In the genomic region with DNA sequence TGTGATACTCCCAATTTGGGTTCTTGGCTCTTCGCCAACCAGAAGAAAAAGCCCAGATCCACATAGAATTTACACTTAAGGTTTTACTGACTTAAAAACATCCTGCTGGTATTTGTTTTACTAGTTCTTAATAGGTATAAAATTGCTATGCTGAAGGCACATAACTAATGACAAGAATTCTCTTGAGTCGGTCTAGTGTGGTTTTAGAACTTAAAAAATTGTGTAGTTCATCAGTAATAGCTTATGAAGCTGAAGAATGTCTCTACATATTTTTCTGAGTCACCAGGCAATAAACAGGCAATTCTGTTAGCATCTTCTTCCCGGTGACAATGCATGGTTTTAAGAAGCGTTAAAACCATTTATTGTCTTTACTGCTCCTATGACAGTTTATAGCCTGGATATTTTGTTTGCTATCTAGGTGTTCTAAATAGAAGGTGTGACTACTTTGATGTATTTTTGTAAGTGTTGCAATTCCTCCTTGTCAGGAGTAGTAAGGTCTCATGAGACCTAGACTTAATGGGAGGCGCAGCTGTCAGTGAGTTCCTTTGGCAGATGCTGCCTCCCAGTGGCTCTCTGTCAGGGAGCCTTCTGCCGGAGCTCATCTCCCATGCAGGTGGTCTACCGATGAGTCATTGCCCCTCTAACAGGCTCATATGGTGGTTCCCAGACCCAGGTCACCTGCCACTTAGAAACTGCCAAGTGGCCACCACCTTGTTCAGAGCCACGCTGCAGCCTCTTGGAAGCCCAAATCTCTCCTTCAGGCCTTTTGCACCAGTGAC, we compare ENCODE assay signal across 9 cellular contexts.
A peak's percentile ranks its signal among the peaks of the same experiment; 100 is the strongest.
DNase-seq lines count a peak whose midpoint lies in the region; ATAC-seq, FAIRE-seq and TF ChIP-seq lines count a peak whose summit lies in the region.
"Had no signal": no experiment of that assay in that cellular context is flagged by ENCODE, and none has a peak within 500 bp of the region (broad histone marks: within the 10 kb centered on the region; RNA-seq: fewer than 3 reads in every experiment).

No MANE protein-coding gene starts in this region.

- no peaks in the 10 kb centered on the region for H3K36me3 Mint-ChIP-seq in activated naive CD8-positive, alpha-beta T cell treated with anti-CD3 and anti-CD28 coated beads for 36 hours
- H3K36me3 Mint-ChIP-seq in activated naive CD8-positive, alpha-beta T cell treated with anti-CD3 and anti-CD28 coated beads, Interleukin-2, amount 50 U/mL, for 24 hours (ENCODE audit: low read depth) = no peaks in the 10 kb centered on the region
- H3K36me3 Mint-ChIP-seq in glutamatergic neuron (ENCODE audit: unreplicated experiment) (no peaks in the 10 kb centered on the region), type B pancreatic cell (no peaks in the 10 kb centered on the region)

- no peak for ATAC-seq in activated naive CD8-positive, alpha-beta T cell treated with anti-CD3 and anti-CD28 coated beads, Interleukin-2, amount 50 U/mL, for 24 hours

- no peak for TF ChIP-seq POLR2A in H54 (IDR thresholded peaks at IDR 0.05; ENCODE audit: low read depth, low read length)

- H3K27me3 Mint-ChIP-seq in activated naive CD8-positive, alpha-beta T cell treated with anti-CD3 and anti-CD28 coated beads for 36 hours = peaks cover 3% of the 10 kb centered on the region
- no peaks in the 10 kb centered on the region for H3K27me3 Mint-ChIP-seq in activated naive CD8-positive, alpha-beta T cell treated with anti-CD3 and anti-CD28 coated beads, Interleukin-2, amount 50 U/mL, for 24 hours
- H3K27me3 Mint-ChIP-seq in glutamatergic neuron (ENCODE audit: unreplicated experiment) = peaks cover 7% of the 10 kb centered on the region
- H3K27me3 Mint-ChIP-seq in type B pancreatic cell = peaks cover 50% of the 10 kb centered on the region

- peak; percentile 4 for DNase-seq in activated naive CD8-positive, alpha-beta T cell treated with anti-CD3 and anti-CD28 coated beads for 36 hours
- no peak for DNase-seq in activated naive CD8-positive, alpha-beta T cell treated with anti-CD3 and anti-CD28 coated beads, Interleukin-2, amount 50 U/mL, for 24 hours
- DNase-seq in NCI-H82 treated with DMSO at 0.1 percent for 48 hours (lab: John Stamatoyannopoulos, UW; ENCODE audit: unreplicated experiment) (peak; percentile 44), glutamatergic neuron (peak; percentile 78), type B pancreatic cell (ENCODE audit: extremely low spot score, unreplicated experiment) (no peak), cerebellar nuclear complex (lab: John Stamatoyannopoulos, UW) (no peak), H54 (ENCODE audit: insufficient read length, low spot score) (no peak), NCI-H1048 (lab: John Stamatoyannopoulos, UW) (no peak)
- DNase-seq: activated T-cell treated with anti-CD3 and anti-CD28 coated beads, Interleukin-2, amount 50 U/mL, for 48 hours had no signal

- no peaks in the 10 kb centered on the region for H3K9me3 Mint-ChIP-seq in activated naive CD8-positive, alpha-beta T cell treated with anti-CD3 and anti-CD28 coated beads for 36 hours
- no peaks in the 10 kb centered on the region for H3K9me3 Mint-ChIP-seq in activated naive CD8-positive, alpha-beta T cell treated with anti-CD3 and anti-CD28 coated beads, Interleukin-2, amount 50 U/mL, for 24 hours
- H3K9me3 Mint-ChIP-seq in glutamatergic neuron (ENCODE audit: unreplicated experiment) (peaks cover 7% of the 10 kb centered on the region), type B pancreatic cell (no peaks in the 10 kb centered on the region)

- no peak overlapping the region for H3K27ac Mint-ChIP-seq in activated naive CD8-positive, alpha-beta T cell treated with anti-CD3 and anti-CD28 coated beads for 36 hours
- no peak overlapping the region for H3K27ac Mint-ChIP-seq in activated naive CD8-positive, alpha-beta T cell treated with anti-CD3 and anti-CD28 coated beads, Interleukin-2, amount 50 U/mL, for 24 hours
- H3K27ac Mint-ChIP-seq in glutamatergic neuron (ENCODE audit: unreplicated experiment) (peak overlapping the region; percentile 94), type B pancreatic cell (no peak overlapping the region)

- no peak overlapping the region for H3K4me3 Mint-ChIP-seq in activated naive CD8-positive, alpha-beta T cell treated with anti-CD3 and anti-CD28 coated beads for 36 hours
- no peak overlapping the region for H3K4me3 Mint-ChIP-seq in activated naive CD8-positive, alpha-beta T cell treated with anti-CD3 and anti-CD28 coated beads, Interleukin-2, amount 50 U/mL, for 24 hours
- peak overlapping the region; percentile 72 for H3K4me3 Mint-ChIP-seq in glutamatergic neuron (ENCODE audit: unreplicated experiment)
- no peak overlapping the region for H3K4me3 Mint-ChIP-seq in type B pancreatic cell

- H3K4me1 Mint-ChIP-seq in activated naive CD8-positive, alpha-beta T cell treated with anti-CD3 and anti-CD28 coated beads for 36 hours = no peaks in the 10 kb centered on the region
- no peaks in the 10 kb centered on the region for H3K4me1 Mint-ChIP-seq in activated naive CD8-positive, alpha-beta T cell treated with anti-CD3 and anti-CD28 coated beads, Interleukin-2, amount 50 U/mL, for 24 hours
- H3K4me1 Mint-ChIP-seq in glutamatergic neuron (ENCODE audit: low read depth, unreplicated experiment) (peaks cover 56% of the 10 kb centered on the region), type B pancreatic cell (ENCODE audit: unreplicated experiment) (peaks cover 13% of the 10 kb centered on the region)

- no peak for TF ChIP-seq CTCF in glutamatergic neuron (IDR thresholded peaks at IDR 0.05; ENCODE audit: partially characterized antibody, unreplicated experiment)
- peak; percentile 58 for TF ChIP-seq CTCF in type B pancreatic cell (conservative IDR thresholded peaks at IDR 0.05)

- FAIRE-seq in H54 (lab: Jason Lieb, UNC) = no peak

Comparison
In these comparisons a context has a peak if more than half of its experiments do, and no peak if none do; other contexts are left out.
1. DNase-seq: peak in activated naive CD8-positive, alpha-beta T cell treated with anti-CD3 and anti-CD28 coated beads for 36 hours (single experiment), NCI-H82 treated with DMSO at 0.1 percent for 48 hours (single experiment) and glutamatergic neuron (single experiment); none in activated naive CD8-positive, alpha-beta T cell treated with anti-CD3 and anti-CD28 coated beads, Interleukin-2, amount 50 U/mL, for 24 hours (single experiment), type B pancreatic cell (single experiment), cerebellar nuclear complex (0 of 2), H54 (single experiment) and NCI-H1048 (single experiment).